In genomic region chr4:75673959-75674328, GRCh38 we compare ENCODE assay signal across 8 cellular contexts. TPM values are rescaled to one million over a fixed set of nuclear protein-coding genes. Genes with fewer than 3 reads are reported as not detected.
DNase-seq lines count a peak whose midpoint lies in the region; ATAC-seq, FAIRE-seq and TF ChIP-seq lines count a peak whose summit lies in the region.

No MANE protein-coding gene starts in this region.

- H3K4me3 ChIP-seq in foreskin fibroblast (ENCODE audit: low read depth in 1 of 2, low read length in 2 of 2) (peak overlapping the region; percentile 95 to 99), sigmoid colon (peak overlapping the region; percentile 85 to 98 (median 92))

- H3K4me3 Mint-ChIP-seq in T-cell = peak overlapping the region; percentile 98 to 100 (median 99)

- no peak for TF ChIP-seq EP300 in sigmoid colon (IDR thresholded peaks at IDR 0.05)

- H3K4me1 Mint-ChIP-seq in T-cell = peaks cover 37 to 40% (median 39%) of the 10 kb centered on the region in 3 donors

- H3K9me3 Mint-ChIP-seq in T-cell = no peaks in the 10 kb centered on the region

- intact Hi-C loops in sigmoid colon (cut with DNase I) = loop anchor here (5.0 kb wide), 2 partner anchors 42 to 162 kb away; partner anchors contain the start of genes CDKL2, RCHY1 and THAP6

- ATAC-seq in T-cell (replicated peaks in 1 of 4) (no peak), HG02938 (IDR thresholded peaks at IDR 0.05; ENCODE audit: unreplicated experiment) (no peak), HG02870 (IDR thresholded peaks at IDR 0.05; ENCODE audit: unreplicated experiment) (no peak)

- peaks cover 0 to 34% (median 31%) of the 10 kb centered on the region in 4 donors for H3K4me1 ChIP-seq in sigmoid colon

- H3K36me3 Mint-ChIP-seq in T-cell = no peaks in the 10 kb centered on the region

- POLR2A ChIA-PET in T-cell (lab: Charles Lee) = interaction anchor here (0.7 to 3.1 kb wide), 7 partner anchors 9 to 50 kb away, joined by 3 to 25 read pairs (median 4); partner anchors contain the start of gene USO1 (in 1 of the 2)

- DNase-seq in GM12891 (ENCODE audit: insufficient read length, low spot score) (no peak), T-cell (no peak), foreskin fibroblast (peak in 1 of 2 donors; percentile 19), sigmoid colon (no peak), NCI-H2171 (lab: John Stamatoyannopoulos, UW) (no peak), cortex of kidney (lab: John Stamatoyannopoulos, UW) (no peak)

- peak; percentile 45 for FAIRE-seq in GM12891 (lab: Jason Lieb, UNC)

- CTCF ChIA-PET in T-cell (lab: Charles Lee) = interaction anchor here (0.6 to 2.8 kb wide), 7 partner anchors 9 to 160 kb away, joined by 3 to 20 read pairs (median 4); partner anchors contain the start of genes RCHY1 (in 1 of the 2), THAP6 (in 1 of the 2) and USO1 (in 1 of the 2)

- TF ChIP-seq POLR2A in GM12891 (IDR thresholded peaks at IDR 0.05; ENCODE audit: low read depth, low read length) = no peak
- no peak for TF ChIP-seq POLR2A in sigmoid colon (IDR thresholded peaks at IDR 0.05)

- H3K27ac Mint-ChIP-seq in T-cell = peak overlapping the region; percentile 98 to 99

- 29 to 49% methylated on average over 5 of the region's 5 CpGs for WGBS in sigmoid colon, 2 donors

- no peaks in the 10 kb centered on the region for H3K36me3 ChIP-seq in sigmoid colon

- H3K27ac ChIP-seq in sigmoid colon = peak overlapping the region; percentile 97 to 99 (median 98)

- no peaks in the 10 kb centered on the region for H3K9me3 ChIP-seq in sigmoid colon

- TF ChIP-seq CTCF in foreskin fibroblast (IDR thresholded peaks at IDR 0.05; ENCODE audit: low read depth, low read length) = no peak
- no peak for TF ChIP-seq CTCF in sigmoid colon (IDR thresholded peaks at IDR 0.05)

- H3K27me3 Mint-ChIP-seq in T-cell = no peaks in the 10 kb centered on the region

- H3K27me3 ChIP-seq in sigmoid colon = no peaks in the 10 kb centered on the region

TF ChIP-seq in GM12891, 5 proteins besides CTCF, POLR2A, EP300 and RAD21:
- TF ChIP-seq PAX5 (IDR thresholded peaks at IDR 0.05; ENCODE audit: insufficient read depth, low read length, severe bottlenecking) = no peak
- no peak for TF ChIP-seq POLR2AphosphoS5 (IDR thresholded peaks at IDR 0.05; ENCODE audit: low read depth, low read length)
- no peak for TF ChIP-seq SPI1 (IDR thresholded peaks at IDR 0.05; ENCODE audit: low read depth, low read length)
- no peak for TF ChIP-seq POU2F2 (IDR thresholded peaks at IDR 0.05; ENCODE audit: low read depth, low read length)
- no peak for TF ChIP-seq TAF1 (IDR thresholded peaks at IDR 0.05; ENCODE audit: low read depth, low read length)
TF ChIP-seq in GM12891: peak in this region for 0.

RNA-seq across cellular contexts. Expression of gene G3BP2, which starts 0.7 kb away (rescaled TPM):
- polyA plus RNA-seq in GM12891 (2012; ENCODE audit: low read depth, missing spikeins) = 67.6 TPM
- total RNA-seq in T-cell (100 to 1,000 TPM; 135 to 316 (median 141) TPM), sigmoid colon (100 to 1,000 TPM; 102 to 141 (median 119) TPM)
- polyA plus RNA-seq in sigmoid colon = 10 to 100 TPM; 60.7 to 83.7 (median 61.7) TPM

RNA-seq across cellular contexts. Expression of gene CDKL2, which starts 43.6 kb away (rescaled TPM):
- 0.09 TPM for polyA plus RNA-seq in GM12891 (2012; ENCODE audit: low read depth, missing spikeins)
- 1 to 10 TPM in 1 of 5 donors, under 1 TPM in 4; 0.26 to 1.9 (median 0.79) TPM for total RNA-seq in T-cell
- 10 to 100 TPM in 1 of 4 donors, 1 to 10 TPM in 3; 1.1 to 11.9 (median 3.7) TPM for total RNA-seq in sigmoid colon
- polyA plus RNA-seq in sigmoid colon = under 1 TPM in 1 of 3 donors, not detected in 2; 0.42 TPM

RNA-seq across cellular contexts. Expression of gene USO1, which starts 50.4 kb away (rescaled TPM):
- polyA plus RNA-seq in GM12891 (2012; ENCODE audit: low read depth, missing spikeins) = 36.6 TPM
- total RNA-seq in T-cell (10 to 100 TPM; 24.9 to 40.5 (median 34.6) TPM), sigmoid colon (10 to 100 TPM; 66.5 to 99.4 (median 77.6) TPM)
- 10 to 100 TPM; 21.0 to 30.6 (median 21.6) TPM for polyA plus RNA-seq in sigmoid colon
